In the genomic region with DNA sequence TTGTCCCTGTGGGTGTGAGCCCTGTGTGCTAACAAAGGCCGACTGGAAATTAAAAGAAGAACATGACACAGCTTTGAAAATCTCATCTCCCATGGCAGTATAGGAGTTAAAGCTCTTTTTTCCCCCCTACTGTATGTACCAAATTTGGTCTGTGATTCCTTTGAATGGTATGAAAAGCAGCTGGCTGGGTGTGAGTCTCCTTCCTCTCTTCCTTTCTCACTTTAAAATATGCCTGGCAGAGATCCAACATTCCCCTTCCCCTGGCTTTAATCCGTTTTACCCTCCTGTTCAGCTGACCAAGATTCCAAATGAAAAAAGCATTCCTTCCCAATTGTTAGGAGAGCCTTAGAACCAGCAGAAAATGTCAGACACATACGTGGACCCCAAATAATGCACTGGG, we compare ENCODE assay signal across 11 cellular contexts.
A peak's percentile ranks its signal among the peaks of the same experiment; 100 is the strongest.
DNase-seq lines count a peak whose midpoint lies in the region; ATAC-seq and TF ChIP-seq lines count a peak whose summit lies in the region.
"Had no signal": no experiment of that assay in that cellular context is flagged by ENCODE, and none has a peak within 500 bp of the region (broad histone marks: within the 10 kb centered on the region; RNA-seq: fewer than 3 reads in every experiment).

No MANE protein-coding gene starts in this region.

- H3K4me3 Mint-ChIP-seq in Caco-2 (ENCODE audit: unreplicated experiment), result no peak overlapping the region
- H3K4me3 Mint-ChIP-seq: naive thymus-derived CD8-positive, alpha-beta T cell had no signal

- intact Hi-C loops in Caco-2 (cut with micrococcal nuclease; ENCODE audit: unreplicated experiment), result no loop called here

- DNase-seq in EH (ENCODE audit: low read depth) (peak; percentile 96), NCI-H526 (lab: John Stamatoyannopoulos, UW) (peak; percentile 1 to 42), epithelial cell of proximal tubule (ENCODE audit: low read depth) (peak; percentile 55), Caco-2 (no peak), NCI-H1436 treated with DMSO at 0.1 percent for 48 hours (lab: John Stamatoyannopoulos, UW) (no peak)
- no peak for DNase-seq in effector CD8-positive, alpha-beta T cell (lab: John Stamatoyannopoulos, UW)
- DNase-seq: activated CD4-positive, CD25-positive, alpha-beta regulatory T cell treated with anti-CD3 and anti-CD28 coated beads, Interleukin-2, amount 50 U/mL, for 72 hours; naive thymus-derived CD8-positive, alpha-beta T cell; NCI-H2227 treated with DMSO at 0.1 percent for 48 hours had no signal

- no peaks in the 10 kb centered on the region for H3K27me3 ChIP-seq in muscle layer of duodenum (ENCODE audit: low read depth, low read length)
- H3K27me3 ChIP-seq in Caco-2 (replicated peaks; ENCODE audit: control insufficient read depth, insufficient read depth, low read length), result no peaks in the 10 kb centered on the region

- BruUV-seq in Caco-2 (replicated peaks; lab: Mats Ljungman, UMichigan), result no TSS peak

- ATAC-seq in HG02798 (IDR thresholded peaks at IDR 0.05; ENCODE audit: poor library complexity, unreplicated experiment), result no peak
- ATAC-seq: naive thymus-derived CD8-positive, alpha-beta T cell had no signal

- no peaks in the 10 kb centered on the region for H3K4me1 Mint-ChIP-seq in Caco-2 (ENCODE audit: low read depth, unreplicated experiment)
- H3K4me1 Mint-ChIP-seq: naive thymus-derived CD8-positive, alpha-beta T cell had no signal

- no peak for TF ChIP-seq CTCF in epithelial cell of proximal tubule (conservative IDR thresholded peaks at IDR 0.05; ENCODE audit: low read depth, low read length)
- TF ChIP-seq CTCF in Caco-2 (IDR thresholded peaks at IDR 0.05; ENCODE audit: insufficient read depth in 1 of 2, low read depth in 1 of 2, low read length in 1 of 2, severe bottlenecking in 1 of 2, unreplicated experiment in 1 of 2), result no peak

- H3K9me3 ChIP-seq in muscle layer of duodenum (ENCODE audit: control insufficient read depth in 1 of 2, low read length in 2 of 2), result no peaks in the 10 kb centered on the region
- no peaks in the 10 kb centered on the region for H3K9me3 ChIP-seq in Caco-2

- H3K27me3 Mint-ChIP-seq in Caco-2 (ENCODE audit: insufficient read depth, unreplicated experiment), result peaks cover 19% of the 10 kb centered on the region

- POLR2A ChIA-PET in Caco-2 (lab: Charles Lee), result no interaction called here

- peak overlapping the region; percentile 27 for H3K27ac ChIP-seq in muscle layer of duodenum (ENCODE audit: low read length)

- H3K27ac Mint-ChIP-seq in Caco-2 (ENCODE audit: unreplicated experiment), result no peak overlapping the region
- H3K27ac Mint-ChIP-seq: naive thymus-derived CD8-positive, alpha-beta T cell had no signal

- H3K36me3 ChIP-seq in muscle layer of duodenum (ENCODE audit: control insufficient read depth in 1 of 2, insufficient read depth in 2 of 2, low read length in 2 of 2) (no peaks in the 10 kb centered on the region), Caco-2 (ENCODE audit: control insufficient read depth, insufficient read depth, low read length) (no peaks in the 10 kb centered on the region)

- peaks cover 0 to 5% of the 10 kb centered on the region in 2 donors for H3K4me1 ChIP-seq in muscle layer of duodenum (ENCODE audit: control insufficient read depth in 1 of 2, insufficient read depth in 2 of 2, low read length in 2 of 2)
- H3K4me1 ChIP-seq in Caco-2, result peaks cover 4% of the 10 kb centered on the region; the same call in 1 of the 2 replicates

- H3K36me3 Mint-ChIP-seq in Caco-2 (ENCODE audit: insufficient read depth, unreplicated experiment), result no peaks in the 10 kb centered on the region
- H3K36me3 Mint-ChIP-seq: naive thymus-derived CD8-positive, alpha-beta T cell had no signal

- no peak overlapping the region for H3K4me3 ChIP-seq in epithelial cell of proximal tubule (ENCODE audit: low read depth, low read length)
- no peak overlapping the region for H3K4me3 ChIP-seq in muscle layer of duodenum (ENCODE audit: low read depth in 1 of 2, low read length in 2 of 2)
- no peak overlapping the region for H3K4me3 ChIP-seq in Caco-2 (ENCODE audit: low read depth, low read length)

- H3K9me3 Mint-ChIP-seq in Caco-2 (ENCODE audit: unreplicated experiment), result no peaks in the 10 kb centered on the region
- H3K9me3 Mint-ChIP-seq: naive thymus-derived CD8-positive, alpha-beta T cell had no signal

- CTCF ChIA-PET in Caco-2 (lab: Charles Lee), result no interaction called here

Comparison
In these comparisons a context has a peak if more than half of its experiments do, and no peak if none do; other contexts are left out.
1. DNase-seq: peak in EH (single experiment), NCI-H526 (2 of 2) and epithelial cell of proximal tubule (single experiment); none in Caco-2 (0 of 2), NCI-H1436 treated with DMSO at 0.1 percent for 48 hours (single experiment) and effector CD8-positive, alpha-beta T cell (single experiment).